24 cellular contexts compared by ENCODE assay signal in the genomic region with DNA sequence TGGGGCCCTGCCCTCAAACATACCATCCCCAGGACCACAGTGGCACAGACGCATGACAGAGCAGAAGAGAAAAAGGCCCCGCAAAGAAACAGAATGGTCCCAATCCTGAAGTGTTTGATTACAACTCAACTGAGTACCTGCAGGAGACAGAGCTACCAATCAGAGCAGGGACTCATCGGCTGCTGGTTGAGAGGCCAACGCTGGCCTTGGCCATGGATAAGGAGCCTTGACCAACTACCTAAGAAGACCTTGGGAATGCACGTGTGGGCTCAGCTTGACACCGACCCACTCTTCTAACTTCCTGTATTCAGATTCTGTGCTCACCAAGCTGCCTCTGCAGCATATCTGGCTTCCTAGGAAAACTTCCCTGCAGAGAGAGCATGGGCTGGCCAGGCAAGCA.
DNase-seq lines count a peak whose midpoint lies in the region; ATAC-seq, FAIRE-seq and TF ChIP-seq lines count a peak whose summit lies in the region.
"Had no signal": no experiment of that assay in that cellular context is flagged by ENCODE, and none has a peak within 500 bp of the region (broad histone marks: within the 10 kb centered on the region; RNA-seq: fewer than 3 reads in every experiment).

No MANE protein-coding gene starts in this region.

- H3K27me3 ChIP-seq in psoas muscle (ENCODE audit: insufficient read depth in 3 of 3, low read length in 2 of 3) (no peaks in the 10 kb centered on the region), uterus (no peaks in the 10 kb centered on the region)

- TF ChIP-seq POLR2A in GM12891 (IDR thresholded peaks at IDR 0.05; ENCODE audit: low read depth, low read length) (no peak), uterus (IDR thresholded peaks at IDR 0.05) (no peak)

- peaks cover 67% of the 10 kb centered on the region for H3K4me1 ChIP-seq in psoas muscle
- H3K4me1 ChIP-seq in uterus: peaks cover 10 to 20% of the 10 kb centered on the region in 2 donors

- peak; percentile 28 for FAIRE-seq in GM12891 (lab: Jason Lieb, UNC)

- TF ChIP-seq CTCF in psoas muscle (IDR thresholded peaks at IDR 0.05) (no peak), uterus (IDR thresholded peaks at IDR 0.05) (no peak), type B pancreatic cell (conservative IDR thresholded peaks at IDR 0.05) (no peak)

- H3K9me3 Mint-ChIP-seq in activated naive CD8-positive, alpha-beta T cell treated with anti-CD3 and anti-CD28 coated beads, Interleukin-2, amount 10 ng/mL, durations not matched to agents 7 days and 5 days: no peaks in the 10 kb centered on the region
- peaks cover 4% of the 10 kb centered on the region for H3K9me3 Mint-ChIP-seq in type B pancreatic cell
- H3K9me3 Mint-ChIP-seq: T-helper 1 cell treated with Interleukin-12 subunit alpha and Interleukin-12 subunit beta and Interleukin-4 antibody, amounts not matched to agents 30 μg/mL and 1 μg/mL, for 36 hours had no signal

- POLR2A ChIA-PET in activated naive CD8-positive, alpha-beta T cell treated with anti-CD3 and anti-CD28 coated beads, Interleukin-2, amount 10 ng/mL, durations not matched to agents 7 days and 5 days (lab: Charles Lee): interaction anchor here (2.3 kb wide), 1 partner anchor 13 kb away, joined by 11 read pairs; no protein-coding TSS in a partner anchor

- intact Hi-C loops in psoas muscle (cut with DNase I): loop anchor here in 1 of 2 donors (5.0 kb wide), 1 partner anchor 73 kb away; no protein-coding TSS in a partner anchor
- intact Hi-C loops in uterus (cut with DNase I; ENCODE audit: low total_unique reads): no loop called here

- no peaks in the 10 kb centered on the region for H3K36me3 ChIP-seq in psoas muscle (ENCODE audit: insufficient read depth in 1 of 2, low read depth in 1 of 2)
- no peaks in the 10 kb centered on the region for H3K36me3 ChIP-seq in uterus
- H3K36me3 ChIP-seq: left ventricle myocardium inferior, prostate gland, thoracic aorta had no signal

- peak overlapping the region; percentile 68 for H3K27ac Mint-ChIP-seq in activated naive CD8-positive, alpha-beta T cell treated with anti-CD3 and anti-CD28 coated beads, Interleukin-2, amount 10 ng/mL, durations not matched to agents 7 days and 5 days
- no peak overlapping the region for H3K27ac Mint-ChIP-seq in type B pancreatic cell
- H3K27ac Mint-ChIP-seq: T-helper 1 cell treated with Interleukin-12 subunit alpha and Interleukin-12 subunit beta and Interleukin-4 antibody, amounts not matched to agents 30 μg/mL and 1 μg/mL, for 36 hours had no signal

- peak overlapping the region; percentile 38 for H3K27ac ChIP-seq in psoas muscle
- peak overlapping the region in 1 of 2 donors; percentile 37 for H3K27ac ChIP-seq in uterus
- H3K27ac ChIP-seq: 22Rv1, left ventricle myocardium inferior, prostate gland, thoracic aorta had no signal

- DNase-seq in NCI-H510A treated with DMSO at 0.1 percent for 48 hours (lab: John Stamatoyannopoulos, UW): peak; percentile 39
- no peak for DNase-seq in NCI-H510A (lab: John Stamatoyannopoulos, UW)
- DNase-seq in GM12891 (ENCODE audit: insufficient read length, low spot score): no peak
- DNase-seq in activated naive CD8-positive, alpha-beta T cell treated with anti-CD3 and anti-CD28 coated beads, Interleukin-2, amount 10 ng/mL, durations not matched to agents 7 days and 5 days: no peak
- no peak for DNase-seq in psoas muscle
- no peak for DNase-seq in uterus
- DNase-seq in type B pancreatic cell (ENCODE audit: extremely low spot score, unreplicated experiment): no peak
- DNase-seq: activated CD4-positive, alpha-beta T cell treated with anti-CD3 and anti-CD28 coated beads, Interleukin-2, amount 50 U/mL, for 4 hours; Calu3; cerebellar nuclear complex; effector CD4-positive, alpha-beta T cell; erythroblast; foreskin fibroblast; HCEC 1CT; left ventricle myocardium inferior; NCI-H1105 treated with DMSO at 0.1 percent for 48 hours; NCI-H2081; NCI-H345; PC-3 had no signal

- peaks cover 39% of the 10 kb centered on the region for H3K36me3 Mint-ChIP-seq in activated naive CD8-positive, alpha-beta T cell treated with anti-CD3 and anti-CD28 coated beads, Interleukin-2, amount 10 ng/mL, durations not matched to agents 7 days and 5 days
- H3K36me3 Mint-ChIP-seq in type B pancreatic cell: peaks cover 3% of the 10 kb centered on the region

- H3K4me1 Mint-ChIP-seq in activated naive CD8-positive, alpha-beta T cell treated with anti-CD3 and anti-CD28 coated beads, Interleukin-2, amount 10 ng/mL, durations not matched to agents 7 days and 5 days: peaks cover 47% of the 10 kb centered on the region
- peaks cover 54% of the 10 kb centered on the region for H3K4me1 Mint-ChIP-seq in type B pancreatic cell (ENCODE audit: unreplicated experiment)

- 83 to 87% (median 83%) methylated on average over 6 of the region's 6 CpGs for WGBS in psoas muscle, 3 donors

- no peaks in the 10 kb centered on the region for H3K9me3 ChIP-seq in psoas muscle
- no peaks in the 10 kb centered on the region for H3K9me3 ChIP-seq in uterus
- H3K9me3 ChIP-seq: left ventricle myocardium inferior, prostate gland, thoracic aorta had no signal

- H3K4me3 ChIP-seq in psoas muscle (no peak overlapping the region), uterus (no peak overlapping the region)
- H3K4me3 ChIP-seq: left ventricle myocardium inferior, prostate gland, thoracic aorta had no signal

- no peak for ATAC-seq in activated naive CD8-positive, alpha-beta T cell treated with anti-CD3 and anti-CD28 coated beads, Interleukin-2, amount 10 ng/mL, durations not matched to agents 7 days and 5 days (ENCODE audit: low read depth)
- ATAC-seq in psoas muscle: no peak
- ATAC-seq in GM18520 (IDR thresholded peaks at IDR 0.05; ENCODE audit: unreplicated experiment): no peak
- ATAC-seq: PC-3 had no signal

- H3K4me3 Mint-ChIP-seq in activated naive CD8-positive, alpha-beta T cell treated with anti-CD3 and anti-CD28 coated beads, Interleukin-2, amount 10 ng/mL, durations not matched to agents 7 days and 5 days: no peak overlapping the region
- H3K4me3 Mint-ChIP-seq in type B pancreatic cell: no peak overlapping the region
- H3K4me3 Mint-ChIP-seq: T-helper 1 cell treated with Interleukin-12 subunit alpha and Interleukin-12 subunit beta and Interleukin-4 antibody, amounts not matched to agents 30 μg/mL and 1 μg/mL, for 36 hours had no signal

- H3K27me3 Mint-ChIP-seq in activated naive CD8-positive, alpha-beta T cell treated with anti-CD3 and anti-CD28 coated beads, Interleukin-2, amount 10 ng/mL, durations not matched to agents 7 days and 5 days: no peaks in the 10 kb centered on the region
- H3K27me3 Mint-ChIP-seq in type B pancreatic cell: no peaks in the 10 kb centered on the region

TF ChIP-seq in GM12891, 5 proteins besides CTCF, POLR2A, EP300 and RAD21:
- TF ChIP-seq POU2F2 (IDR thresholded peaks at IDR 0.05; ENCODE audit: low read depth, low read length): no peak
- TF ChIP-seq POLR2AphosphoS5 (IDR thresholded peaks at IDR 0.05; ENCODE audit: low read depth, low read length): no peak
- no peak for TF ChIP-seq TAF1 (IDR thresholded peaks at IDR 0.05; ENCODE audit: low read depth, low read length)
- TF ChIP-seq PAX5 (IDR thresholded peaks at IDR 0.05; ENCODE audit: insufficient read depth, low read length, severe bottlenecking): no peak
- no peak for TF ChIP-seq SPI1 (IDR thresholded peaks at IDR 0.05; ENCODE audit: low read depth, low read length)
TF ChIP-seq in GM12891: peak in this region for 0.
